In the genomic region with DNA sequence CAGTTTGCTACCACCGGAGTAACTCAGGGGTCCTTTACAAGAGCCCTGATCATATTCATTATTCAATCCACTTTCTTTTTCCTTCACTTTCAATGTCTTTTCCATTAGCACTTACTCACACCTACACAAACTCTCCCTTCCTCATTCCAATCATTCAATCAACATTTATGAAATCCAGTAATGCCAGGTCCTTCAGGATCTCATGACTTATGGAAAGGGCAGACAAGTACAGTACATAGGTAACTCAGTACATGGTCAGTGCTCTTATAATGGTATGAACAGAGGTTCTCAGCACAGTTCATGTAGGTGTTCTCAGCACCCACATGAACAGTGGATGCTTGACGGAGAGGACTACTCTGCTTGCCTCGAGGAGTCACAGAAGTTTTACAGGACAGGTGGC, we compare ENCODE assay signal across 2 cellular contexts.
TF ChIP-seq lines count a peak whose summit lies in the region.

No MANE protein-coding gene starts in this region.

TF ChIP-seq in HEK293, 187 proteins besides CTCF, POLR2A, EP300 and RAD21:
- TF ChIP-seq PRDM1 (tag by site-specific recombination; IDR thresholded peaks at IDR 0.05) (peak; percentile 75), ZNF48 (tag by site-specific recombination; IDR thresholded peaks at IDR 0.05) (no peak)

TF ChIP-seq in WTC11, 78 proteins besides CTCF, POLR2A, EP300 and RAD21:
- TF ChIP-seq ZNF671 (CRISPR knock-in tag; IDR thresholded peaks at IDR 0.05) (no peak), NFATC4 (CRISPR knock-in tag; IDR thresholded peaks at IDR 0.05) (no peak), NR2C2 (CRISPR knock-in tag; IDR thresholded peaks at IDR 0.05) (no peak), ETV6 (CRISPR knock-in tag; IDR thresholded peaks at IDR 0.05) (no peak), RELA (CRISPR knock-in tag; IDR thresholded peaks at IDR 0.05; ENCODE audit: borderline replicate concordance) (no peak), SMAD3 (CRISPR knock-in tag; IDR thresholded peaks at IDR 0.05; ENCODE audit: borderline replicate concordance) (no peak), TEAD1 (CRISPR knock-in tag; IDR thresholded peaks at IDR 0.05) (no peak), ZNF396 (CRISPR knock-in tag; IDR thresholded peaks at IDR 0.05; ENCODE audit: borderline replicate concordance) (no peak)
- TF ChIP-seq, protein P1, sequence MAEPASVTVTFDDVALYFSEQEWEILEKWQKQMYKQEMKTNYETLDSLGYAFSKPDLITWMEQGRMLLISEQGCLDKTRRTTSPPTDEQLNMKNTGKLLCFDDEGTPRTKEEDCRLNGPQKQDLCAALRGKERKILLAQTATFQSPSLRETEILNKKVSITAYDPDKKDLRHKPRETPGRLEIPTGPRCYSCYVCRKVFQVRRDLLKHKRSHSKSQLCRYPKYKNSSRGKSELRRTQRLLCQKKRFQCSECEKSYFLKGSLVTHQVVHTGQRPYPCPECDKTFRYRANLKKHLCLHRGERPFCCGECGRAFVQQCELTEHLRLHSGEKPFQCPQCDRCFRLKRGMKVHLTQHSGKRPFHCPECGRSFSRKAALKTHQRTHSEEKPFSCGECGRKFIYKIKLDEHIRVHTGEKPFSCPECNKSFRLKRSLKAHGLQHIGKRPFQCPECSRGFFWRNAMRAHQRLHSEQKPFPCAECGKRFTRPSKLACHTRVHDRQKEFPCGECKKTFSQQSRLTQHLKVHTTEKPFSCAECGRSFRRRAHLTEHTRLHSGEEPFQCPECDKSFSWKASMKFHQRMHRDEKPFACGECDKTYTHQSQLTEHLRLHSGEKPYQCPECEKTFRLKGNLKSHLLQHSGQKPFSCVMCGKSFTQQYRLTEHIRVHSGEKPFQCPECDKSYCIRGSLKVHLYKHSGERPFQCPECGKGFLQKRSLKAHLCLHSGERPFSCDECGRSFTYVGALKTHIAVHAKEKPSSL (CRISPR knock-in tag; conservative IDR thresholded peaks at IDR 0.05) = no peak
- TF ChIP-seq, protein P2, sequence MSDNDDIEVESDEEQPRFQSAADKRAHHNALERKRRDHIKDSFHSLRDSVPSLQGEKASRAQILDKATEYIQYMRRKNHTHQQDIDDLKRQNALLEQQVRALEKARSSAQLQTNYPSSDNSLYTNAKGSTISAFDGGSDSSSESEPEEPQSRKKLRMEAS (CRISPR knock-in tag; IDR thresholded peaks at IDR 0.05) = no peak
- TF ChIP-seq, protein P3, sequence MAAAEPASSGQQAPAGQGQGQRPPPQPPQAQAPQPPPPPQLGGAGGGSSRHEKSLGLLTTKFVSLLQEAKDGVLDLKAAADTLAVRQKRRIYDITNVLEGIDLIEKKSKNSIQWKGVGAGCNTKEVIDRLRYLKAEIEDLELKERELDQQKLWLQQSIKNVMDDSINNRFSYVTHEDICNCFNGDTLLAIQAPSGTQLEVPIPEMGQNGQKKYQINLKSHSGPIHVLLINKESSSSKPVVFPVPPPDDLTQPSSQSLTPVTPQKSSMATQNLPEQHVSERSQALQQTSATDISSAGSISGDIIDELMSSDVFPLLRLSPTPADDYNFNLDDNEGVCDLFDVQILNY (CRISPR knock-in tag; IDR thresholded peaks at IDR 0.05) = no peak
- TF ChIP-seq, protein P4, sequence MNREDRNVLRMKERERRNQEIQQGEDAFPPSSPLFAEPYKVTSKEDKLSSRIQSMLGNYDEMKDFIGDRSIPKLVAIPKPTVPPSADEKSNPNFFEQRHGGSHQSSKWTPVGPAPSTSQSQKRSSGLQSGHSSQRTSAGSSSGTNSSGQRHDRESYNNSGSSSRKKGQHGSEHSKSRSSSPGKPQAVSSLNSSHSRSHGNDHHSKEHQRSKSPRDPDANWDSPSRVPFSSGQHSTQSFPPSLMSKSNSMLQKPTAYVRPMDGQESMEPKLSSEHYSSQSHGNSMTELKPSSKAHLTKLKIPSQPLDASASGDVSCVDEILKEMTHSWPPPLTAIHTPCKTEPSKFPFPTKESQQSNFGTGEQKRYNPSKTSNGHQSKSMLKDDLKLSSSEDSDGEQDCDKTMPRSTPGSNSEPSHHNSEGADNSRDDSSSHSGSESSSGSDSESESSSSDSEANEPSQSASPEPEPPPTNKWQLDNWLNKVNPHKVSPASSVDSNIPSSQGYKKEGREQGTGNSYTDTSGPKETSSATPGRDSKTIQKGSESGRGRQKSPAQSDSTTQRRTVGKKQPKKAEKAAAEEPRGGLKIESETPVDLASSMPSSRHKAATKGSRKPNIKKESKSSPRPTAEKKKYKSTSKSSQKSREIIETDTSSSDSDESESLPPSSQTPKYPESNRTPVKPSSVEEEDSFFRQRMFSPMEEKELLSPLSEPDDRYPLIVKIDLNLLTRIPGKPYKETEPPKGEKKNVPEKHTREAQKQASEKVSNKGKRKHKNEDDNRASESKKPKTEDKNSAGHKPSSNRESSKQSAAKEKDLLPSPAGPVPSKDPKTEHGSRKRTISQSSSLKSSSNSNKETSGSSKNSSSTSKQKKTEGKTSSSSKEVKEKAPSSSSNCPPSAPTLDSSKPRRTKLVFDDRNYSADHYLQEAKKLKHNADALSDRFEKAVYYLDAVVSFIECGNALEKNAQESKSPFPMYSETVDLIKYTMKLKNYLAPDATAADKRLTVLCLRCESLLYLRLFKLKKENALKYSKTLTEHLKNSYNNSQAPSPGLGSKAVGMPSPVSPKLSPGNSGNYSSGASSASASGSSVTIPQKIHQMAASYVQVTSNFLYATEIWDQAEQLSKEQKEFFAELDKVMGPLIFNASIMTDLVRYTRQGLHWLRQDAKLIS (CRISPR knock-in tag; IDR thresholded peaks at IDR 0.05; ENCODE audit: borderline replicate concordance) = no peak
